In genomic region chr12:107684990-107685359, GRCh38 we compare ENCODE assay signal across 9 cellular contexts. TPM values are rescaled to one million over a fixed set of nuclear protein-coding genes. Genes with fewer than 3 reads are reported as not detected.
A peak's percentile ranks its signal among the peaks of the same experiment; 100 is the strongest.
DNase-seq lines count a peak whose midpoint lies in the region; ATAC-seq and TF ChIP-seq lines count a peak whose summit lies in the region.
"Had no signal": no experiment of that assay in that cellular context is flagged by ENCODE, and none has a peak within 500 bp of the region (broad histone marks: within the 10 kb centered on the region; RNA-seq: fewer than 3 reads in every experiment).

No MANE protein-coding gene starts in this region.

- H3K4me3 ChIP-seq in iPS-18a (ENCODE audit: low read length) (peak overlapping the region; percentile 89), smooth muscle cell (peak overlapping the region; percentile 69)

- no peaks in the 10 kb centered on the region for H3K27me3 ChIP-seq in iPS-18a (ENCODE audit: control insufficient read depth, insufficient read depth, low read length)
- no peaks in the 10 kb centered on the region for H3K27me3 ChIP-seq in smooth muscle cell (ENCODE audit: low read depth)
- H3K27me3 ChIP-seq: adrenal gland had no signal

- H3K79me2 ChIP-seq in smooth muscle cell (ENCODE audit: low read depth) = peaks cover 21% of the 10 kb centered on the region

- peak overlapping the region; percentile 78 for H2AFZ ChIP-seq in smooth muscle cell (ENCODE audit: low read depth)

- no peaks in the 10 kb centered on the region for H3K9me3 ChIP-seq in iPS-18a (ENCODE audit: control insufficient read depth, low read depth, low read length)
- H3K9me3 ChIP-seq in smooth muscle cell (replicated peaks; ENCODE audit: low read depth) = no peaks in the 10 kb centered on the region
- H3K9me3 ChIP-seq: adrenal gland had no signal

- ATAC-seq in GM21381 (IDR thresholded peaks at IDR 0.05; ENCODE audit: unreplicated experiment) = no peak
- no peak for ATAC-seq in GM21423 (IDR thresholded peaks at IDR 0.05; ENCODE audit: unreplicated experiment)

- H3K36me3 ChIP-seq in iPS-18a (ENCODE audit: control insufficient read depth, low read depth, low read length) = peaks cover 14% of the 10 kb centered on the region
- H3K36me3 ChIP-seq in smooth muscle cell (ENCODE audit: low read depth) = peaks cover 13% of the 10 kb centered on the region

- no peak for TF ChIP-seq CTCF in smooth muscle cell (IDR thresholded peaks at IDR 0.05; ENCODE audit: borderline replicate concordance, insufficient read depth, poor library complexity, severe bottlenecking)

- WGBS in smooth muscle cell (ENCODE audit: low lambda C conversion rate) = 26% methylated on average over 9 of the region's 9 CpGs

- H3K9ac ChIP-seq in iPS-18a (ENCODE audit: low read length) = peak overlapping the region; percentile 97
- peak overlapping the region; percentile 88 for H3K9ac ChIP-seq in smooth muscle cell (ENCODE audit: low read depth)

- peaks cover 4% of the 10 kb centered on the region for H3K4me1 ChIP-seq in iPS-18a (ENCODE audit: control insufficient read depth, low read depth, low read length)
- H3K4me1 ChIP-seq in smooth muscle cell (ENCODE audit: low read depth) = peaks cover 8% of the 10 kb centered on the region

- DNase-seq in NCI-H2107 treated with DMSO at 0.1 percent for 48 hours (lab: John Stamatoyannopoulos, UW; ENCODE audit: unreplicated experiment) (peak; percentile 53), NCI-H2107 (lab: John Stamatoyannopoulos, UW) (no peak), NCI-H526 treated with DMSO at 0.1 percent for 48 hours (lab: John Stamatoyannopoulos, UW) (peak; percentile 20), smooth muscle cell (lab: John Stamatoyannopoulos, UW; ENCODE audit: unreplicated experiment) (no peak)
- DNase-seq in activated naive CD4-positive, alpha-beta T cell treated with anti-CD3 and anti-CD28 coated beads, Interleukin-2, amount 50 U/mL, for 16 hours = peak; percentile 21

- H3F3A ChIP-seq in smooth muscle cell (ENCODE audit: low read depth) = no peaks in the 10 kb centered on the region

- H3K27ac ChIP-seq in iPS-18a (ENCODE audit: low read length) = peak overlapping the region; percentile 87
- H3K27ac ChIP-seq in smooth muscle cell (ENCODE audit: low read depth) = peak overlapping the region; percentile 71

- peak overlapping the region; percentile 98 for H3K4me2 ChIP-seq in smooth muscle cell

- no peaks in the 10 kb centered on the region for H4K20me1 ChIP-seq in smooth muscle cell (ENCODE audit: low read depth)

RNA-seq across cellular contexts. Expression of gene PWP1, which starts 0.6 kb away (rescaled TPM):
- 59.6 and 77.9 TPM in 2 replicates for total RNA-seq in smooth muscle cell
- polyA plus RNA-seq in smooth muscle cell = 68.3 and 75.1 TPM in 2 replicates

Comparison
In these comparisons a context has a peak if more than half of its experiments do, and no peak if none do; other contexts are left out.
1. DNase-seq: peak in NCI-H2107 treated with DMSO at 0.1 percent for 48 hours (single experiment), NCI-H526 treated with DMSO at 0.1 percent for 48 hours (single experiment) and activated naive CD4-positive, alpha-beta T cell treated with anti-CD3 and anti-CD28 coated beads, Interleukin-2, amount 50 U/mL, for 16 hours (single experiment); none in NCI-H2107 (single experiment) and smooth muscle cell (single experiment).